In the genomic region with DNA sequence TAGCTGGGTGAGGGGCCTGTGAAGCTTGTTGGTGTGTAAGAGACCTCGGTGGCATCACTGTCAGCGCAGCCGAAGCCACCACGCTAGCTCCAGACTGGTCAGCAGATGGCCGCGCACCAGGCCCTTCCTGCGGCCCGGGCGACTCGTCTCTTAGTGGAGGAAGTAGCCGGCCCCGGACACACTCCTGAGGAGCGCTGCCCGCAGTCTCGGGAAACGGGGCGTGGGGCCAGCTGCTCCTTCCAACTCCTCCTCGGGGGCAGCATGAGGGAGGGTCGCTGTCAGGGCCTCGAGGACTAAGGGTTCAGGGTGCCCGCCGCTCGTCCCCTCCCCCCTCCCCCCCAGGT, we compare ENCODE assay signal across 8 cellular contexts. TPM values are rescaled to one million over a fixed set of nuclear protein-coding genes. Genes with fewer than 3 reads are reported as not detected.
A peak's percentile ranks its signal among the peaks of the same experiment; 100 is the strongest.
DNase-seq lines count a peak whose midpoint lies in the region; ATAC-seq and TF ChIP-seq lines count a peak whose summit lies in the region.

No MANE protein-coding gene starts in this region.

- no peak overlapping the region for H4K91ac ChIP-seq in neuronal stem cell (ENCODE audit: low read depth, low read length, poor library complexity)

- peak overlapping the region; percentile 98 for H3K4me2 ChIP-seq in neuronal stem cell (ENCODE audit: insufficient read depth, low read length, poor library complexity, severe bottlenecking)

- H3K36me3 Mint-ChIP-seq in CD8-positive, alpha-beta memory T cell: peaks cover 0 to 1% (median 0%) of the 10 kb centered on the region in 3 donors
- peaks cover 1% of the 10 kb centered on the region for H3K36me3 Mint-ChIP-seq in activated B cell treated with CpG ODN at 0.5 μM for 24 hours (ENCODE audit: low read depth)

- peak overlapping the region; percentile 53 for H3K9ac ChIP-seq in neuronal stem cell (ENCODE audit: low read depth, low read length, poor library complexity)

- H3K27ac ChIP-seq in CD8-positive, alpha-beta memory T cell (ENCODE audit: low read depth, low read length): no peak overlapping the region
- H3K27ac ChIP-seq in foreskin keratinocyte (peak overlapping the region; percentile 55), neuronal stem cell (replicated peaks; ENCODE audit: low read length) (no peak overlapping the region)

- peak overlapping the region; percentile 98 for H2BK5ac ChIP-seq in neuronal stem cell (ENCODE audit: low read length)

- no peak for TF ChIP-seq CTCF in activated B cell treated with CpG ODN at 0.5 μM for 24 hours (IDR thresholded peaks at IDR 0.05)
- no peak for TF ChIP-seq CTCF in foreskin keratinocyte (conservative IDR thresholded peaks at IDR 0.05)

- no peak overlapping the region for H3K4ac ChIP-seq in neuronal stem cell (ENCODE audit: low read length)

- H3K27ac Mint-ChIP-seq in CD8-positive, alpha-beta memory T cell: peak overlapping the region in 2 of 8 donors; percentile 48 to 66
- no peak overlapping the region for H3K27ac Mint-ChIP-seq in activated B cell treated with CpG ODN at 0.5 μM for 24 hours

- no peak overlapping the region for H2BK15ac ChIP-seq in neuronal stem cell (ENCODE audit: low read length)

- no peaks in the 10 kb centered on the region for H3K36me3 ChIP-seq in CD8-positive, alpha-beta memory T cell (ENCODE audit: insufficient read depth, low read length)
- no peaks in the 10 kb centered on the region for H3K36me3 ChIP-seq in neuronal stem cell (replicated peaks in 1 of 2; ENCODE audit: control insufficient read depth in 2 of 2, insufficient read depth in 2 of 2, low read length in 2 of 2)

- WGBS in neuronal stem cell (ENCODE audit: extremely low coverage in 2 of 2, insufficient read length in 2 of 2, insufficient replicate concordance in 1 of 2), 2 donors: no CpG with 5 or more reads among the region's 23 CpGs

- ATAC-seq in GM19467 (IDR thresholded peaks at IDR 0.05; ENCODE audit: unreplicated experiment) (peak; percentile 17), HG03571 (IDR thresholded peaks at IDR 0.05; ENCODE audit: unreplicated experiment) (peak; percentile 3), activated B cell treated with CpG ODN at 0.5 μM for 24 hours (ENCODE audit: low read depth) (peak; percentile 15), foreskin keratinocyte (peak; percentile 36)

- peak overlapping the region; percentile 38 for H3K14ac ChIP-seq in neuronal stem cell (ENCODE audit: low read length)

- H3K9me3 ChIP-seq in CD8-positive, alpha-beta memory T cell (ENCODE audit: low read length): no peaks in the 10 kb centered on the region
- no peaks in the 10 kb centered on the region for H3K9me3 ChIP-seq in neuronal stem cell (replicated peaks in 1 of 2; ENCODE audit: control insufficient read depth in 2 of 2, insufficient read depth in 1 of 2, low read depth in 1 of 2, low read length in 2 of 2)

- H3K9me3 Mint-ChIP-seq in CD8-positive, alpha-beta memory T cell: no peaks in the 10 kb centered on the region
- H3K9me3 Mint-ChIP-seq in activated B cell treated with CpG ODN at 0.5 μM for 24 hours: no peaks in the 10 kb centered on the region

- H3K27me3 Mint-ChIP-seq in CD8-positive, alpha-beta memory T cell: no peaks in the 10 kb centered on the region
- no peaks in the 10 kb centered on the region for H3K27me3 Mint-ChIP-seq in activated B cell treated with CpG ODN at 0.5 μM for 24 hours

- H3K4me3 ChIP-seq in CD8-positive, alpha-beta memory T cell (ENCODE audit: low read length): peak overlapping the region; percentile 68
- H3K4me3 ChIP-seq in neuronal stem cell (ENCODE audit: low read length in 2 of 2): peak overlapping the region; percentile 66 to 85

- H2BK120ac ChIP-seq in neuronal stem cell (ENCODE audit: low read depth, low read length): no peak overlapping the region

- peak overlapping the region; percentile 98 for H2AFZ ChIP-seq in neuronal stem cell (ENCODE audit: low read length)

- H3K4me3 Mint-ChIP-seq in CD8-positive, alpha-beta memory T cell: peak overlapping the region; percentile 80 to 95 (median 89)
- peak overlapping the region; percentile 88 for H3K4me3 Mint-ChIP-seq in activated B cell treated with CpG ODN at 0.5 μM for 24 hours

- peaks cover 7 to 12% (median 10%) of the 10 kb centered on the region in 3 donors for H3K4me1 Mint-ChIP-seq in CD8-positive, alpha-beta memory T cell
- H3K4me1 Mint-ChIP-seq in activated B cell treated with CpG ODN at 0.5 μM for 24 hours: peaks cover 25% of the 10 kb centered on the region

- POLR2A ChIA-PET in CD8-positive, alpha-beta memory T cell (lab: Charles Lee): interaction anchor here (0.8 to 2.8 kb wide), 9 partner anchors 8 to 87 kb away, joined by 3 to 30 read pairs (median 3); partner anchors contain the start of gene H3-3A
- POLR2A ChIA-PET in activated B cell treated with CpG ODN at 0.5 μM for 24 hours (lab: Charles Lee): interaction anchor here (0.7 to 3.4 kb wide), 19 partner anchors 9 to 465 kb away, joined by 3 to 57 read pairs (median 9); partner anchors contain the start of genes ACBD3, H3-3A, PYCR2 and SDE2

- H2AK5ac ChIP-seq in neuronal stem cell (ENCODE audit: low read depth, low read length): no peak overlapping the region

- no peak for DNase-seq in CD8-positive, alpha-beta memory T cell
- DNase-seq in activated B cell treated with CpG ODN at 0.5 μM for 24 hours (no peak), foreskin keratinocyte (peak in 1 of 2 donors; percentile 18), neuronal stem cell (ENCODE audit: low spot score) (no peak), GF-D8 (lab: John Stamatoyannopoulos, UW) (no peak), SIG-M5 (lab: John Stamatoyannopoulos, UW) (no peak)

- intact Hi-C loops in activated B cell treated with CpG ODN at 0.5 μM for 24 hours (cut with micrococcal nuclease): loop anchor here (1.0 kb wide), 6 partner anchors 10 to 84 kb away; partner anchors contain the start of genes H3-3A and SDE2

- H3K4me1 ChIP-seq in CD8-positive, alpha-beta memory T cell (ENCODE audit: insufficient read depth, low read length): peaks cover 9% of the 10 kb centered on the region
- H3K4me1 ChIP-seq in foreskin keratinocyte: no peaks in the 10 kb centered on the region
- peaks cover 0 to 4% of the 10 kb centered on the region in 2 donors for H3K4me1 ChIP-seq in neuronal stem cell (ENCODE audit: control insufficient read depth in 2 of 2, insufficient read depth in 1 of 2, low read depth in 1 of 2, low read length in 2 of 2)

- peaks cover 5% of the 10 kb centered on the region for H3K79me1 ChIP-seq in neuronal stem cell (ENCODE audit: low read depth, low read length)

- H4K8ac ChIP-seq in neuronal stem cell (ENCODE audit: low read depth, low read length): no peak overlapping the region

- H2BK12ac ChIP-seq in neuronal stem cell (ENCODE audit: low read length): no peak overlapping the region

- no peaks in the 10 kb centered on the region for H3K27me3 ChIP-seq in CD8-positive, alpha-beta memory T cell (ENCODE audit: insufficient read depth, low read length, poor library complexity, severe bottlenecking)
- H3K27me3 ChIP-seq in foreskin keratinocyte (no peaks in the 10 kb centered on the region), neuronal stem cell (ENCODE audit: control insufficient read depth in 3 of 3, insufficient read depth in 3 of 3, low read depth in 1 of 3, low read length in 3 of 3) (peaks cover 0 to 7% (median 3%) of the 10 kb centered on the region in 3 experiments)

- CTCF ChIA-PET in CD8-positive, alpha-beta memory T cell (lab: Charles Lee): interaction anchor here (0.7 to 3.7 kb wide), 8 partner anchors 16 to 42 kb away, joined by 3 to 26 read pairs (median 5); partner anchors contain the start of gene H3-3A
- CTCF ChIA-PET in activated B cell treated with CpG ODN at 0.5 μM for 24 hours (lab: Charles Lee): interaction anchor here (0.6 to 3.1 kb wide), 10 partner anchors 18 to 250 kb away, joined by 3 to 33 read pairs (median 4); no protein-coding TSS in a partner anchor

- H3K18ac ChIP-seq in neuronal stem cell (ENCODE audit: low read length): peak overlapping the region; percentile 94

- H3K23ac ChIP-seq in neuronal stem cell (ENCODE audit: low read depth, low read length, poor library complexity): peak overlapping the region; percentile 85

RNA-seq across cellular contexts. Expression of gene H3-3A, which starts 20.4 kb away (rescaled TPM):
- total RNA-seq in CD8-positive, alpha-beta memory T cell: 100 to 1,000 TPM; 356 to 372 TPM
- 803 TPM for polyA plus RNA-seq in CD8-positive, alpha-beta memory T cell
- total RNA-seq in activated B cell treated with CpG ODN at 0.5 μM for 24 hours: 600 and 642 TPM in 2 replicates
- 237 and 245 TPM in 2 replicates for total RNA-seq in foreskin keratinocyte
- polyA plus RNA-seq in foreskin keratinocyte: 313 and 327 TPM in 2 replicates
- 2,556 TPM for polyA plus RNA-seq in neuronal stem cell (2013, experiment 1 of 2)
- polyA plus RNA-seq in neuronal stem cell (2013, experiment 2 of 2): 2,683 TPM
